Comparison of ENCODE assay signal across 25 cellular contexts in genomic region chr18:27353273-27353672, GRCh38.
"Had no signal": no experiment of that assay in that cellular context is flagged by ENCODE, and none has a peak within 500 bp of the region (broad histone marks: within the 10 kb centered on the region; RNA-seq: fewer than 3 reads in every experiment).

No MANE protein-coding gene starts in this region.

- H3K36me3 ChIP-seq: esophagus muscularis mucosa, gastroesophageal sphincter, heart left ventricle, left lung, lower lobe of right lung had no signal

- H3K9me3 ChIP-seq: esophagus muscularis mucosa, gastroesophageal sphincter, heart left ventricle, left lung, lower lobe of right lung, mucosa of descending colon had no signal

- H3K27me3 ChIP-seq: esophagus muscularis mucosa, foreskin keratinocyte, gastroesophageal sphincter, hepatocyte, left lung had no signal

- H3K27ac ChIP-seq: coronary artery, dorsolateral prefrontal cortex, esophagus muscularis mucosa, foreskin keratinocyte, gastroesophageal sphincter, heart left ventricle, hepatocyte, left lung, lower lobe of right lung had no signal

- H3K4me1 Mint-ChIP-seq: immature natural killer cell, mesothelial cell of epicardium, naive B cell had no signal

- H3K4me3 Mint-ChIP-seq: immature natural killer cell, mesothelial cell of epicardium, naive B cell had no signal

- H3K4me1 ChIP-seq: esophagus muscularis mucosa, foreskin keratinocyte, gastroesophageal sphincter, heart left ventricle, left lung, lower lobe of right lung had no signal

- H3K4me3 ChIP-seq: coronary artery, dorsolateral prefrontal cortex, esophagus muscularis mucosa, gastroesophageal sphincter, heart left ventricle, hepatocyte, left lung, lower lobe of right lung, mucosa of descending colon had no signal

- ATAC-seq: foreskin keratinocyte, gastroesophageal sphincter, heart left ventricle, left lung, left ventricle myocardium superior, lower lobe of right lung, mucosa of descending colon had no signal

- DNase-seq: dermis blood vessel endothelial cell; dorsolateral prefrontal cortex; effector CD4-positive, alpha-beta T cell; effector memory CD4-positive, alpha-beta T cell; foreskin keratinocyte; heart left ventricle; hypothalamus; immature natural killer cell; islet precursor cell; kidney; kidney glomerular epithelial cell; left lung; left ventricle myocardium superior; lower lobe of right lung; mesenchymal stem cell; mucosa of descending colon; naive B cell had no signal

- H3K27me3 Mint-ChIP-seq: naive B cell had no signal

- FAIRE-seq: colon, endothelial cell of umbilical vein, frontal cortex, kidney had no signal

- H3K4me2 ChIP-seq: hepatocyte had no signal

- H3K36me3 Mint-ChIP-seq: mesothelial cell of epicardium, naive B cell had no signal

- H3K9me3 Mint-ChIP-seq: mesothelial cell of epicardium had no signal

- H3K27ac Mint-ChIP-seq: immature natural killer cell, mesothelial cell of epicardium, naive B cell had no signal

- H2AFZ ChIP-seq: hepatocyte had no signal
